ENCODE assay signal across 8 cellular contexts in the genomic region with DNA sequence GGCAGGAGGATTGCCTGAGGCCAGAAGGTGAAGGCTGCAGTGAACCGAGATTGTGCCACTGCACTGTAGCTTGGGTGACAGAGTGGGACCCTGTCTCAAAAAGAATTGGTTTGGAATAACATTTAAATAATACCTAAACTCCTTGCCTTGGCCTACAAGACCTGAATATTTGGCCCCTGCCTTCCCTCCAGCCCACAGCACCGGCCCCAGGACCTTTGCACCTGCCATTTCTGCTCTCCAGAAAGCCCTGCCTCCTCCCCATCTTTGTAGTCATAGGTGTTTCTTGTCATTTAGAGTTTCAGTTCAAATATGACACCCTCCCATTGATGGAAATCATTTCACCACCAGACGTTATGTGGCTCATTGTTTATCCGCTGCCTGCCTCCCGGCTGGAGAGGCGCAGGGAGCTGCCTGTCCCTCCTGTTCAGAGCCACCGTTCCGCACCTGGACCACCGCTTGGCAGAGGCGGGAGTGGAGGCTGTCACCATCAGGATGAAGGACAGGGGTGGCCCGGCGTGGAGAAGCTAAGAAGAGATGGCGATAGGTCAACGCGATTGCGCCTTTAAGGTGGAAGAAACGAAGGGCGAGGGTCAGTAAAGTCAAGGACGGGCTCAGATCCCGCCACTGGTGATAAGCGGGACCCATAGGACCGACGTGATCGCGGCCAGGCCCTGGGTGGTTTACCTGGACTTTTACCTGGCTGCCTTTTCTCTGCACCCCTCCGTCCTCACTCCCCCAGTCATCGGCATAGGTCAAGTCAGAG. TPM values are rescaled to one million over a fixed set of nuclear protein-coding genes. Genes with fewer than 3 reads are reported as not detected.
DNase-seq lines count a peak whose midpoint lies in the region; ATAC-seq lines count a peak whose summit lies in the region.

No MANE protein-coding gene starts in this region.

- H3K36me3 ChIP-seq in iPS-18a (ENCODE audit: control insufficient read depth, low read depth, low read length): no peaks in the 10 kb centered on the region
- H3K36me3 ChIP-seq in stomach smooth muscle (ENCODE audit: control insufficient read depth in 2 of 2, insufficient read depth in 2 of 2, low read length in 2 of 2): no peaks in the 10 kb centered on the region

- H3K9ac ChIP-seq in iPS-18a (ENCODE audit: low read length) (no peak overlapping the region), stomach smooth muscle (ENCODE audit: low read length in 2 of 2) (peak overlapping the region; percentile 66 to 76)

- H3K4me3 Mint-ChIP-seq in activated CD4-positive, alpha-beta T cell treated with anti-CD3 and anti-CD28 coated beads for 36 hours: peak overlapping the region; percentile 70
- peak overlapping the region; percentile 87 for H3K4me3 Mint-ChIP-seq in activated T-helper 17 cell treated with anti-CD3 and anti-CD28 coated beads, Interleukin-2, amount 50 U/mL, for 72 hours

- CTCF ChIA-PET in activated CD4-positive, alpha-beta T cell treated with anti-CD3 and anti-CD28 coated beads for 36 hours (lab: Charles Lee): interaction anchor here (0.6 to 3.3 kb wide), 5 partner anchors 8 to 802 kb away, joined by 3 to 31 read pairs (median 8); no protein-coding TSS in a partner anchor

- peak; percentile 44 for DNase-seq in activated CD4-positive, alpha-beta T cell treated with anti-CD3 and anti-CD28 coated beads for 36 hours
- no peak for DNase-seq in activated CD4-positive, alpha-beta T cell treated with anti-CD3 and anti-CD28 coated beads for 4 hours
- DNase-seq in NOMO-1 treated with DMSO at 0.1 percent for 48 hours (lab: John Stamatoyannopoulos, UW; ENCODE audit: unreplicated experiment) (no peak), GF-D8 (lab: John Stamatoyannopoulos, UW) (no peak), LoVo (ENCODE audit: low spot score) (no peak)

- H3K4me3 ChIP-seq in iPS-18a (ENCODE audit: low read length) (peak overlapping the region; percentile 34), stomach smooth muscle (ENCODE audit: low read length in 2 of 2) (peak overlapping the region; percentile 65 to 72)

- POLR2A ChIA-PET in activated CD4-positive, alpha-beta T cell treated with anti-CD3 and anti-CD28 coated beads for 36 hours (lab: Charles Lee): interaction anchor here (1.0 kb wide), 1 partner anchor 37 kb away, joined by 3 read pairs; no protein-coding TSS in a partner anchor

- peak overlapping the region; percentile 83 for H3K27ac Mint-ChIP-seq in activated CD4-positive, alpha-beta T cell treated with anti-CD3 and anti-CD28 coated beads for 36 hours
- H3K27ac Mint-ChIP-seq in activated T-helper 17 cell treated with anti-CD3 and anti-CD28 coated beads, Interleukin-2, amount 50 U/mL, for 72 hours: peak overlapping the region; percentile 90

- no peaks in the 10 kb centered on the region for H3K27me3 Mint-ChIP-seq in activated CD4-positive, alpha-beta T cell treated with anti-CD3 and anti-CD28 coated beads for 36 hours
- no peaks in the 10 kb centered on the region for H3K27me3 Mint-ChIP-seq in activated T-helper 17 cell treated with anti-CD3 and anti-CD28 coated beads, Interleukin-2, amount 50 U/mL, for 72 hours

- ATAC-seq in activated CD4-positive, alpha-beta T cell treated with anti-CD3 and anti-CD28 coated beads for 36 hours: no peak
- no peak for ATAC-seq in activated T-helper 17 cell treated with anti-CD3 and anti-CD28 coated beads, Interleukin-2, amount 50 U/mL, for 72 hours (replicated peaks)

- no peak overlapping the region for H3K27ac ChIP-seq in iPS-18a (ENCODE audit: low read length)
- H3K27ac ChIP-seq in stomach smooth muscle (ENCODE audit: low read length): peak overlapping the region; percentile 70

- intact Hi-C loops in activated CD4-positive, alpha-beta T cell treated with anti-CD3 and anti-CD28 coated beads for 36 hours (cut with DNase I, micrococcal nuclease): loop anchor here (1.0 to 5.0 kb wide), 7 partner anchors 33 to 933 kb away; partner anchors contain the start of genes E2F6 (in 1 of the 2), PDIA6 (in 1 of the 2) and SLC66A3 (in 1 of the 2)

- H3K36me3 Mint-ChIP-seq in activated CD4-positive, alpha-beta T cell treated with anti-CD3 and anti-CD28 coated beads for 36 hours (ENCODE audit: low read depth): no peaks in the 10 kb centered on the region
- H3K36me3 Mint-ChIP-seq in activated T-helper 17 cell treated with anti-CD3 and anti-CD28 coated beads, Interleukin-2, amount 50 U/mL, for 72 hours (ENCODE audit: low read depth): peaks cover 8% of the 10 kb centered on the region

- H3K27me3 ChIP-seq in iPS-18a (ENCODE audit: control insufficient read depth, insufficient read depth, low read length) (peaks cover 5% of the 10 kb centered on the region), stomach smooth muscle (ENCODE audit: control insufficient read depth in 1 of 2, insufficient read depth in 2 of 2, low read length in 2 of 2) (no peaks in the 10 kb centered on the region)

- H3K4me1 ChIP-seq in iPS-18a (ENCODE audit: control insufficient read depth, low read depth, low read length): peaks cover 36% of the 10 kb centered on the region
- H3K4me1 ChIP-seq in stomach smooth muscle (ENCODE audit: control insufficient read depth, insufficient read depth, low read length): peaks cover 45% of the 10 kb centered on the region

- no peaks in the 10 kb centered on the region for H3K9me3 Mint-ChIP-seq in activated CD4-positive, alpha-beta T cell treated with anti-CD3 and anti-CD28 coated beads for 36 hours (ENCODE audit: low read depth)
- no peaks in the 10 kb centered on the region for H3K9me3 Mint-ChIP-seq in activated T-helper 17 cell treated with anti-CD3 and anti-CD28 coated beads, Interleukin-2, amount 50 U/mL, for 72 hours

- H3K4me1 Mint-ChIP-seq in activated CD4-positive, alpha-beta T cell treated with anti-CD3 and anti-CD28 coated beads for 36 hours: peaks cover 72% of the 10 kb centered on the region
- H3K4me1 Mint-ChIP-seq in activated T-helper 17 cell treated with anti-CD3 and anti-CD28 coated beads, Interleukin-2, amount 50 U/mL, for 72 hours: peaks cover 49% of the 10 kb centered on the region

- H3K9me3 ChIP-seq in iPS-18a (ENCODE audit: control insufficient read depth, low read depth, low read length): no peaks in the 10 kb centered on the region
- no peaks in the 10 kb centered on the region for H3K9me3 ChIP-seq in stomach smooth muscle (ENCODE audit: control insufficient read depth in 2 of 2, low read length in 2 of 2)

RNA-seq across cellular contexts. Expression of gene LPIN1, which starts 0.6 kb away (rescaled TPM):
- 10 to 100 TPM; 40.6 to 42.9 TPM for total RNA-seq in activated CD4-positive, alpha-beta T cell treated with anti-CD3 and anti-CD28 coated beads for 36 hours
- 10 to 100 TPM; 59.0 to 69.2 TPM for total RNA-seq in activated T-helper 17 cell treated with anti-CD3 and anti-CD28 coated beads, Interleukin-2, amount 50 U/mL, for 72 hours
